8 cellular contexts compared by ENCODE assay signal in genomic region chr6:90219168-90219985, GRCh38.
DNase-seq lines count a peak whose midpoint lies in the region; ATAC-seq and TF ChIP-seq lines count a peak whose summit lies in the region.

No MANE protein-coding gene starts in this region.

- H3K4me3 ChIP-seq in HEK293 (ENCODE audit: low read depth, low read length) (peak overlapping the region; percentile 11), Peyer's patch (no peak overlapping the region)

- H3K27me3 ChIP-seq in Peyer's patch, result no peaks in the 10 kb centered on the region

- H3K27ac ChIP-seq in HEK293 (ENCODE audit: extremely low read depth, low read depth, low read length) (peak overlapping the region; percentile 97), Peyer's patch (peak overlapping the region; percentile 60 to 75 (median 71))

- no peak for TF ChIP-seq CTCF in HEK293 (tag by site-specific recombination; IDR thresholded peaks at IDR 0.05)
- TF ChIP-seq CTCF in Peyer's patch (IDR thresholded peaks at IDR 0.05), result no peak

- DNase-seq in AG08396 (ENCODE audit: low spot score) (peak; percentile 23), Peyer's patch (no peak), fibroblast of gingiva (ENCODE audit: low read depth) (peak; percentile 95), occipital lobe (lab: John Stamatoyannopoulos, UW) (peak; percentile 58), OCI-M2 (lab: John Stamatoyannopoulos, UW; ENCODE audit: unreplicated experiment) (no peak), amniotic stem cell (lab: John Stamatoyannopoulos, UW) (no peak)

- POLR2A ChIA-PET in HEK293 (lab: Yijun Ruan, JAX), result interaction anchor here (0.5 to 3.0 kb wide), 11 partner anchors 10 to 121 kb away, joined by 3 to 28 read pairs (median 6); no protein-coding TSS in a partner anchor

- H3K36me3 ChIP-seq in HEK293 (ENCODE audit: control insufficient read depth in 2 of 2, insufficient read depth in 1 of 2, low read length in 2 of 2) (no peaks in the 10 kb centered on the region), Peyer's patch (no peaks in the 10 kb centered on the region)

- H3K9me3 ChIP-seq in HEK293 (ENCODE audit: control insufficient read depth, insufficient read depth, low read depth, low read length), result no peaks in the 10 kb centered on the region
- no peaks in the 10 kb centered on the region for H3K9me3 ChIP-seq in Peyer's patch

- CTCF ChIA-PET in HEK293 (lab: Yijun Ruan, JAX), result interaction anchor here (0.5 to 5.2 kb wide), 8 partner anchors 19 to 279 kb away, joined by 3 to 24 read pairs (median 4); no protein-coding TSS in a partner anchor

- no peak for TF ChIP-seq POLR2A in Peyer's patch (IDR thresholded peaks at IDR 0.05)

- peaks cover 51% of the 10 kb centered on the region for H3K4me1 ChIP-seq in HEK293 (ENCODE audit: control insufficient read depth, insufficient read depth, low read length)
- peaks cover 0 to 11% (median 8%) of the 10 kb centered on the region in 4 donors for H3K4me1 ChIP-seq in Peyer's patch

- no peak for ATAC-seq in HG03108 (IDR thresholded peaks at IDR 0.05; ENCODE audit: unreplicated experiment)

TF ChIP-seq in HEK293, 187 proteins besides CTCF, POLR2A, EP300 and RAD21 (continues in another document):
- TF ChIP-seq ZBTB11 (tag by site-specific recombination; conservative IDR thresholded peaks at IDR 0.05; ENCODE audit: low read depth), result no peak
- no peak; the same call in 1 of the 2 replicates for TF ChIP-seq PRDM1 (tag by site-specific recombination; IDR thresholded peaks at IDR 0.05)
- no peak for TF ChIP-seq ZNF747 (tag by site-specific recombination; IDR thresholded peaks at IDR 0.05)
- TF ChIP-seq PRDM10 (tag by site-specific recombination; IDR thresholded peaks at IDR 0.05), result no peak
- TF ChIP-seq ZNF558 (tag by site-specific recombination; IDR thresholded peaks at IDR 0.05), result peak; percentile 75; the same call in 1 of the 2 replicates
- TF ChIP-seq PRDM2 (tag by site-specific recombination; IDR thresholded peaks at IDR 0.05; ENCODE audit: borderline replicate concordance), result no peak
- no peak for TF ChIP-seq BCL6B (tag by site-specific recombination; IDR thresholded peaks at IDR 0.05)
- peak; percentile 85 for TF ChIP-seq ZNF24 (tag by site-specific recombination; IDR thresholded peaks at IDR 0.05)
- no peak for TF ChIP-seq ZNF561 (tag by site-specific recombination; IDR thresholded peaks at IDR 0.05; ENCODE audit: borderline replicate concordance)

Comparison
In these comparisons a context has a peak if more than half of its experiments do, and no peak if none do; other contexts are left out.
1. DNase-seq: peak in AG08396 (single experiment), fibroblast of gingiva (single experiment) and occipital lobe (single experiment); none in Peyer's patch (0 of 3), OCI-M2 (single experiment) and amniotic stem cell (single experiment).